In the genomic region with DNA sequence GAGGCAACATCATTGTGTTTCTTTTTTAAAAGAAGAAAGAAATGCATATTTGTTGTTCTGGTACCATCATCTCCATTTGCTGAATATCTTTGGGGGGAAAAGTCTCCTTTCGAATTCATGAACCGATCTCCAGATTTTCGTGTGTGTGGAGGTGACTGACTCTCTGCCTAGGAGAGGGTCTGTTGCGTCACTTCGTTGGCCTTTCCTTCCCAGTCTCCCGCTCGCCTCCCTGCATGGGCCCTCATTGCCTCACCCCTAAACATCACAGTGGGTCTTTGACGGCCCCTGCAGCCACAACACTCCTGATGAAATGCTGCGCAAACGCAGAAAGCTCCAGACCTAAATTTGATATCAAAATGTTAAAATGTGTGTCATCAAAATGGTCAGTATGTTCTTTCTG, we compare ENCODE assay signal across 37 cellular contexts.
"Had no signal": no experiment of that assay in that cellular context is flagged by ENCODE, and none has a peak within 500 bp of the region (broad histone marks: within the 10 kb centered on the region; RNA-seq: fewer than 3 reads in every experiment).

No MANE protein-coding gene starts in this region.

- H3K27ac ChIP-seq: adrenal gland, body of pancreas, brain microvascular endothelial cell, breast epithelium, WERI-Rb-1 had no signal

- H3K4me3 ChIP-seq: adrenal gland, body of pancreas, breast epithelium had no signal

- H3K27me3 ChIP-seq: adrenal gland, body of pancreas, brain microvascular endothelial cell, breast epithelium had no signal

- ATAC-seq: activated CD4-positive, alpha-beta T cell treated with anti-CD3 and anti-CD28 coated beads for 36 hours; activated CD4-positive, CD25-positive, alpha-beta regulatory T cell treated with anti-CD3 and anti-CD28 coated beads, Interleukin-2, amount 50 U/mL, for 24 hours; activated CD8-positive, alpha-beta memory T cell treated with anti-CD3 and anti-CD28 coated beads, Interleukin-2, amount 10 ng/mL, durations not matched to agents 7 days and 5 days; activated CD8-positive, alpha-beta T cell treated with anti-CD3 and anti-CD28 coated beads, Interleukin-2, amount 10 ng/mL, durations not matched to agents 7 days and 5 days; activated naive CD4-positive, alpha-beta T cell treated with anti-CD3 and anti-CD28 coated beads, Interleukin-2, amount 50 U/mL, for 72 hours; body of pancreas; WTC11 had no signal

- H3K27ac Mint-ChIP-seq: activated CD4-positive, alpha-beta memory T cell treated with anti-CD3 and anti-CD28 coated beads, Interleukin-2, amount 10 ng/mL, durations not matched to agents 7 days and 5 days; activated CD4-positive, alpha-beta T cell treated with anti-CD3 and anti-CD28 coated beads for 36 hours; activated CD4-positive, alpha-beta T cell treated with anti-CD3 and anti-CD28 coated beads, Interleukin-2, amount 10 ng/mL, durations not matched to agents 7 days and 5 days; activated CD8-positive, alpha-beta memory T cell treated with anti-CD3 and anti-CD28 coated beads, Interleukin-2, amount 10 ng/mL, durations not matched to agents 7 days and 5 days; activated CD8-positive, alpha-beta T cell treated with anti-CD3 and anti-CD28 coated beads, Interleukin-2, amount 10 ng/mL, durations not matched to agents 7 days and 5 days; activated naive CD4-positive, alpha-beta T cell treated with anti-CD3 and anti-CD28 coated beads for 36 hours; activated naive CD4-positive, alpha-beta T cell treated with anti-CD3 and anti-CD28 coated beads, Interleukin-2, amount 50 U/mL, for 72 hours; activated naive CD8-positive, alpha-beta T cell treated with anti-CD3 and anti-CD28 coated beads for 36 hours; activated T-cell treated with anti-CD3 and anti-CD28 coated beads, Interleukin-2, amount 50 U/mL, for 24 hours; activated T-helper 2 cell treated with anti-CD3 and anti-CD28 coated beads, Interferon-gamma antibody, Interleukin-2, Interleukin-4, amounts not matched to agents 10 μg/mL and 5 μg/mL and 100 μg/mL, durations not matched to agents 14 hours and 24 hours and 36 hours; T-helper 1 cell treated with Interleukin-12 subunit alpha and Interleukin-12 subunit beta and Interleukin-4 antibody, amounts not matched to agents 30 μg/mL and 1 μg/mL, for 36 hours; T-helper 2 cell treated with Interferon-gamma antibody and Interleukin-4, amounts not matched to agents 5 μg/mL and 100 μg/mL, for 36 hours; WTC11 had no signal

- FAIRE-seq: astrocyte had no signal

- H3K4me3 Mint-ChIP-seq: activated CD4-positive, alpha-beta memory T cell treated with anti-CD3 and anti-CD28 coated beads, Interleukin-2, amount 10 ng/mL, durations not matched to agents 7 days and 5 days; activated CD4-positive, alpha-beta T cell treated with anti-CD3 and anti-CD28 coated beads for 36 hours; activated CD4-positive, alpha-beta T cell treated with anti-CD3 and anti-CD28 coated beads, Interleukin-2, amount 10 ng/mL, durations not matched to agents 7 days and 5 days; activated CD8-positive, alpha-beta memory T cell treated with anti-CD3 and anti-CD28 coated beads, Interleukin-2, amount 10 ng/mL, durations not matched to agents 7 days and 5 days; activated CD8-positive, alpha-beta T cell treated with anti-CD3 and anti-CD28 coated beads, Interleukin-2, amount 10 ng/mL, durations not matched to agents 7 days and 5 days; activated naive CD4-positive, alpha-beta T cell treated with anti-CD3 and anti-CD28 coated beads for 36 hours; activated naive CD8-positive, alpha-beta T cell treated with anti-CD3 and anti-CD28 coated beads for 36 hours; activated T-cell treated with anti-CD3 and anti-CD28 coated beads, Interleukin-2, amount 50 U/mL, for 24 hours; T-helper 1 cell treated with Interleukin-12 subunit alpha and Interleukin-12 subunit beta and Interleukin-4 antibody, amounts not matched to agents 30 μg/mL and 1 μg/mL, for 36 hours; T-helper 2 cell treated with Interferon-gamma antibody and Interleukin-4, amounts not matched to agents 5 μg/mL and 100 μg/mL, for 36 hours; WTC11 had no signal

- H3K9me3 Mint-ChIP-seq: activated CD4-positive, alpha-beta memory T cell treated with anti-CD3 and anti-CD28 coated beads, Interleukin-2, amount 10 ng/mL, durations not matched to agents 7 days and 5 days; activated CD4-positive, alpha-beta T cell treated with anti-CD3 and anti-CD28 coated beads, Interleukin-2, amount 10 ng/mL, durations not matched to agents 7 days and 5 days; activated naive CD4-positive, alpha-beta T cell treated with anti-CD3 and anti-CD28 coated beads for 36 hours; activated naive CD4-positive, alpha-beta T cell treated with anti-CD3 and anti-CD28 coated beads, Interleukin-2, amount 50 U/mL, for 72 hours; activated naive CD8-positive, alpha-beta T cell treated with anti-CD3 and anti-CD28 coated beads for 36 hours; activated T-helper 2 cell treated with anti-CD3 and anti-CD28 coated beads, Interferon-gamma antibody, Interleukin-2, Interleukin-4, amounts not matched to agents 10 μg/mL and 5 μg/mL and 100 μg/mL, durations not matched to agents 14 hours and 24 hours and 36 hours; T-helper 1 cell treated with Interleukin-12 subunit alpha and Interleukin-12 subunit beta and Interleukin-4 antibody, amounts not matched to agents 30 μg/mL and 1 μg/mL, for 36 hours; T-helper 2 cell treated with Interferon-gamma antibody and Interleukin-4, amounts not matched to agents 5 μg/mL and 100 μg/mL, for 36 hours had no signal

- H3K36me3 ChIP-seq: adrenal gland, brain microvascular endothelial cell, breast epithelium, WERI-Rb-1 had no signal

- H3K36me3 Mint-ChIP-seq: activated CD8-positive, alpha-beta memory T cell treated with anti-CD3 and anti-CD28 coated beads, Interleukin-2, amount 10 ng/mL, durations not matched to agents 7 days and 5 days; activated naive CD4-positive, alpha-beta T cell treated with anti-CD3 and anti-CD28 coated beads, Interleukin-2, amount 50 U/mL, for 72 hours; activated naive CD8-positive, alpha-beta T cell treated with anti-CD3 and anti-CD28 coated beads for 36 hours had no signal

- H3K4me1 Mint-ChIP-seq: activated CD4-positive, alpha-beta memory T cell treated with anti-CD3 and anti-CD28 coated beads, Interleukin-2, amount 10 ng/mL, durations not matched to agents 7 days and 5 days; activated CD4-positive, alpha-beta T cell treated with anti-CD3 and anti-CD28 coated beads for 36 hours; activated CD4-positive, alpha-beta T cell treated with anti-CD3 and anti-CD28 coated beads, Interleukin-2, amount 10 ng/mL, durations not matched to agents 7 days and 5 days; activated CD8-positive, alpha-beta memory T cell treated with anti-CD3 and anti-CD28 coated beads, Interleukin-2, amount 10 ng/mL, durations not matched to agents 7 days and 5 days; activated naive CD8-positive, alpha-beta T cell treated with anti-CD3 and anti-CD28 coated beads for 36 hours had no signal

- H3K9me3 ChIP-seq: adrenal gland, body of pancreas, breast epithelium had no signal

- H3K27me3 Mint-ChIP-seq: activated CD4-positive, alpha-beta memory T cell treated with anti-CD3 and anti-CD28 coated beads, Interleukin-2, amount 10 ng/mL, durations not matched to agents 7 days and 5 days; activated CD4-positive, alpha-beta T cell treated with anti-CD3 and anti-CD28 coated beads, Interleukin-2, amount 10 ng/mL, durations not matched to agents 7 days and 5 days; activated CD8-positive, alpha-beta memory T cell treated with anti-CD3 and anti-CD28 coated beads, Interleukin-2, amount 10 ng/mL, durations not matched to agents 7 days and 5 days; activated naive CD8-positive, alpha-beta T cell treated with anti-CD3 and anti-CD28 coated beads for 36 hours had no signal

- DNase-seq: activated CD4-positive, alpha-beta memory T cell treated with anti-CD3 and anti-CD28 coated beads, Interleukin-2, amount 10 ng/mL, durations not matched to agents 7 days and 5 days; activated CD4-positive, alpha-beta T cell treated with anti-CD3 and anti-CD28 coated beads for 1 hour; activated CD4-positive, alpha-beta T cell treated with anti-CD3 and anti-CD28 coated beads for 36 hours; activated CD4-positive, alpha-beta T cell treated with anti-CD3 and anti-CD28 coated beads for 48 hours; activated CD4-positive, alpha-beta T cell treated with anti-CD3 and anti-CD28 coated beads, Interleukin-2, amount 10 ng/mL, durations not matched to agents 7 days and 5 days; activated CD4-positive, alpha-beta T cell treated with anti-CD3 and anti-CD28 coated beads, Interleukin-2, amount 50 U/mL, for 48 hours; activated CD4-positive, CD25-positive, alpha-beta regulatory T cell; activated CD8-positive, alpha-beta memory T cell treated with anti-CD3 and anti-CD28 coated beads for 24 hours; activated CD8-positive, alpha-beta memory T cell treated with anti-CD3 and anti-CD28 coated beads, Interleukin-2, amount 10 ng/mL, durations not matched to agents 7 days and 5 days; activated CD8-positive, alpha-beta memory T cell treated with anti-CD3 and anti-CD28 coated beads, Interleukin-2, amount 50 U/mL, for 48 hours; activated CD8-positive, alpha-beta T cell treated with anti-CD3 and anti-CD28 coated beads, Interleukin-2, amount 10 ng/mL, durations not matched to agents 7 days and 5 days; activated effector memory CD4-positive, alpha-beta T cell treated with Interleukin-2 at 50 U/mL for 16 hours; activated gamma-delta T cell treated with Interleukin-2 at 50 U/mL for 16 hours; activated naive CD4-positive, alpha-beta T cell; activated naive CD4-positive, alpha-beta T cell treated with anti-CD3 and anti-CD28 coated beads for 36 hours; activated naive CD4-positive, alpha-beta T cell treated with anti-CD3 and anti-CD28 coated beads, Interleukin-2, amount 50 U/mL, for 16 hours; activated naive CD8-positive, alpha-beta T cell treated with anti-CD3 and anti-CD28 coated beads for 36 hours; activated T-cell treated with anti-CD3 and anti-CD28 coated beads, Interleukin-2, amount 50 U/mL, for 24 hours; activated T-cell treated with anti-CD3 and anti-CD28 coated beads, Interleukin-2, amount 50 U/mL, for 48 hours; adrenal gland; amniotic stem cell; aorta; body of pancreas; brain microvascular endothelial cell; central memory CD4-positive, alpha-beta T cell; T-helper 1 cell; T-helper 2 cell; T-helper 9 cell; WERI-Rb-1 had no signal

- H3K4me1 ChIP-seq: adrenal gland, body of pancreas, breast epithelium had no signal
